1 cellular context compared by ENCODE assay signal in genomic region chr6:133608620-133609019, GRCh38.
TF ChIP-seq lines count a peak whose summit lies in the region.

No MANE protein-coding gene starts in this region.

TF ChIP-seq in IMR-90, 13 proteins besides CTCF, POLR2A, EP300 and RAD21 (continued from another document):
- TF ChIP-seq, protein P1, sequence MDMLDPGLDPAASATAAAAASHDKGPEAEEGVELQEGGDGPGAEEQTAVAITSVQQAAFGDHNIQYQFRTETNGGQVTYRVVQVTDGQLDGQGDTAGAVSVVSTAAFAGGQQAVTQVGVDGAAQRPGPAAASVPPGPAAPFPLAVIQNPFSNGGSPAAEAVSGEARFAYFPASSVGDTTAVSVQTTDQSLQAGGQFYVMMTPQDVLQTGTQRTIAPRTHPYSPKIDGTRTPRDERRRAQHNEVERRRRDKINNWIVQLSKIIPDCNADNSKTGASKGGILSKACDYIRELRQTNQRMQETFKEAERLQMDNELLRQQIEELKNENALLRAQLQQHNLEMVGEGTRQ (IDR thresholded peaks at IDR 0.05; ENCODE audit: low read depth, low read length) = no peak
- TF ChIP-seq ELK1 (IDR thresholded peaks at IDR 0.05; ENCODE audit: borderline replicate concordance, low read depth, low read length) = no peak
